In the genomic region with DNA sequence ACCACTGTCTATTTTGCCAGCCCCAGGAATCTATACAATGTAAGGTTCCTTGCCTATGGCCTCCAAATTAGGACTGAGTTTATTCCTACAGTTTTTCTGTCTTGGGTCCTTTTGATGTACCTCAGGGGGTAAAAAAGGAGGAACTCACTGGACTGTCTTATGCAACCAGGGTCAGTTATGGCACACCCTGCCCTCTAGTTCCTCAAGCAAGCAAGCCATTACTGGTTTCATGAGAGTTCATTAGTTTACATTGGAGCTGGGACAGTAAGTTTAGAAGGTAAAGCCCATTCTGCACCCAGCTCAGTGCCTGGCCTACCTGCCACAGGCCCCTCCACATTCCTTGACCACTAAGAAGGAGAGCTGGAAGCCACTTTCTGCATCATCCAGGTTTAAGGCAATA, we compare ENCODE assay signal across 12 cellular contexts.
DNase-seq lines count a peak whose midpoint lies in the region; ATAC-seq and TF ChIP-seq lines count a peak whose summit lies in the region.
"Had no signal": no experiment of that assay in that cellular context is flagged by ENCODE, and none has a peak within 500 bp of the region (broad histone marks: within the 10 kb centered on the region; RNA-seq: fewer than 3 reads in every experiment).

No MANE protein-coding gene starts in this region.

- peak overlapping the region; percentile 12; the same call in 1 of the 2 replicates for H3K27ac ChIP-seq in DND-41 (ENCODE audit: low read length)
- peak overlapping the region in 5 of 10 donors; percentile 35 to 82 (median 39) for H3K27ac ChIP-seq in heart right ventricle
- peak overlapping the region; percentile 11 for H3K27ac ChIP-seq in rectal smooth muscle tissue (ENCODE audit: low read depth, low read length)

- H3K79me2 ChIP-seq in DND-41 (ENCODE audit: insufficient read depth, low read length) = peaks cover 73% of the 10 kb centered on the region

- no peaks in the 10 kb centered on the region for H3K4me1 ChIP-seq in DND-41 (ENCODE audit: insufficient read depth, low read length)
- peaks cover 4 to 77% (median 64%) of the 10 kb centered on the region in 9 donors for H3K4me1 ChIP-seq in heart right ventricle
- H3K4me1 ChIP-seq in rectal smooth muscle tissue (ENCODE audit: control insufficient read depth, insufficient read depth, low read length) = peaks cover 29% of the 10 kb centered on the region

- no peak overlapping the region for H3K4me2 ChIP-seq in DND-41 (ENCODE audit: insufficient read depth, low read length)

- no peak overlapping the region for H3K9ac ChIP-seq in DND-41 (ENCODE audit: low read depth, low read length)
- H3K9ac ChIP-seq in rectal smooth muscle tissue (ENCODE audit: low read length) = no peak overlapping the region

- H3K9me3 ChIP-seq in DND-41 (ENCODE audit: insufficient read depth, low read length, severe bottlenecking) (no peaks in the 10 kb centered on the region), heart right ventricle (peaks cover 0 to 2% (median 0%) of the 10 kb centered on the region in 11 donors)

- TF ChIP-seq CTCF in DND-41 (IDR thresholded peaks at IDR 0.05; ENCODE audit: borderline replicate concordance, extremely low read depth, low read length, poor library complexity, severe bottlenecking) = no peak
- TF ChIP-seq CTCF in heart right ventricle (IDR thresholded peaks at IDR 0.05) = no peak

- H3K4me3 ChIP-seq in DND-41 (ENCODE audit: low read depth in 1 of 2, low read length in 2 of 2) (no peak overlapping the region), heart right ventricle (no peak overlapping the region), rectal smooth muscle tissue (ENCODE audit: low read length) (no peak overlapping the region)

- H2AFZ ChIP-seq in DND-41 (ENCODE audit: low read depth, low read length) = no peak overlapping the region

- intact Hi-C loops in heart right ventricle (cut with DNase I) = no loop called here

- H3K27me3 ChIP-seq in DND-41 (ENCODE audit: insufficient read depth, low read length, poor library complexity) (no peaks in the 10 kb centered on the region), heart right ventricle (no peaks in the 10 kb centered on the region), rectal smooth muscle tissue (ENCODE audit: control insufficient read depth, insufficient read depth, low read length) (no peaks in the 10 kb centered on the region)

- 0 out of 2 replicates have a peak, but pooled peaks cover 7% of the 10 kb centered on the region for H3K36me3 ChIP-seq in DND-41 (ENCODE audit: insufficient read depth, low read length)
- no peaks in the 10 kb centered on the region for H3K36me3 ChIP-seq in heart right ventricle
- H3K36me3 ChIP-seq in rectal smooth muscle tissue (ENCODE audit: control insufficient read depth, insufficient read depth, low read length) = no peaks in the 10 kb centered on the region

- peaks cover 24% of the 10 kb centered on the region for H4K20me1 ChIP-seq in DND-41 (ENCODE audit: insufficient read depth, low read length)

- ATAC-seq in DND-41 (ENCODE audit: insufficient read depth, low read depth) (no peak), heart right ventricle (peak in 5 of 8 donors; percentile 24 to 47 (median 36)), GM21717 (IDR thresholded peaks at IDR 0.05; ENCODE audit: unreplicated experiment) (no peak), GM18909 (IDR thresholded peaks at IDR 0.05; ENCODE audit: poor library complexity, unreplicated experiment) (no peak)
- no peak for ATAC-seq in stimulated activated naive CD8-positive, alpha-beta T cell treated with anti-CD3 and anti-CD28 coated beads, Interleukin-15, Interleukin-2, amounts not matched to agents 100 U/mL and 50 U/mL, for 24 hours
- ATAC-seq: activated CD8-positive, alpha-beta T cell treated with anti-CD3 and anti-CD28 coated beads for 36 hours had no signal

- DNase-seq in DND-41 = no peak
- peak; percentile 92 for DNase-seq in SIG-M5 treated with dmso at 0.1 percent for 504 hours (lab: John Stamatoyannopoulos, UW; ENCODE audit: unreplicated experiment)
- no peak for DNase-seq in heart right ventricle
- no peak for DNase-seq in stimulated activated naive CD8-positive, alpha-beta T cell treated with anti-CD3 and anti-CD28 coated beads, Interleukin-15, Interleukin-2, amounts not matched to agents 100 U/mL and 50 U/mL, for 24 hours
- no peak for DNase-seq in NCI-H446 (lab: John Stamatoyannopoulos, UW)
- DNase-seq: activated CD8-positive, alpha-beta T cell treated with anti-CD3 and anti-CD28 coated beads for 36 hours; activated naive CD4-positive, alpha-beta T cell treated with Interleukin-2 at 50 U/mL for 16 hours; naive thymus-derived CD8-positive, alpha-beta T cell; NCI-H2081 treated with DMSO at 0.1 percent for 48 hours had no signal

Comparison
In these comparisons a context has a peak if more than half of its experiments do, and no peak if none do; other contexts are left out.
1. ATAC-seq: peak in heart right ventricle (5 of 8); none in DND-41 (single experiment), stimulated activated naive CD8-positive, alpha-beta T cell treated with anti-CD3 and anti-CD28 coated beads, Interleukin-15, Interleukin-2, amounts not matched to agents 100 U/mL and 50 U/mL, for 24 hours (single experiment), GM21717 (single experiment) and GM18909 (single experiment).